In genomic region chr14:22664261-22664660, GRCh38 we compare ENCODE assay signal across 22 cellular contexts. TPM values are rescaled to one million over a fixed set of nuclear protein-coding genes. Genes with fewer than 3 reads are reported as not detected.
DNase-seq lines count a peak whose midpoint lies in the region; ATAC-seq and TF ChIP-seq lines count a peak whose summit lies in the region.
"Had no signal": no experiment of that assay in that cellular context is flagged by ENCODE, and none has a peak within 500 bp of the region (broad histone marks: within the 10 kb centered on the region; RNA-seq: fewer than 3 reads in every experiment).

No MANE protein-coding gene starts in this region.

- ATAC-seq in activated CD4-positive, alpha-beta T cell treated with anti-CD3 and anti-CD28 coated beads for 36 hours: no peak
- ATAC-seq: activated CD4-positive, CD25-positive, alpha-beta regulatory T cell treated with anti-CD3 and anti-CD28 coated beads, Interleukin-2, amount 50 U/mL, for 24 hours; right cardiac atrium; stimulated activated naive CD8-positive, alpha-beta T cell treated with anti-CD3 and anti-CD28 coated beads, Interleukin-15, amount 100 ng/mL, for 72 hours; upper lobe of right lung had no signal

- DNase-seq in DMS 273 (lab: John Stamatoyannopoulos, UW; ENCODE audit: unreplicated experiment) (peak; percentile 24), NCI-H510A treated with DMSO at 0.1 percent for 48 hours (lab: John Stamatoyannopoulos, UW) (peak; percentile 30), choroid plexus epithelial cell (ENCODE audit: low read depth) (peak; percentile 50), immature natural killer cell (no peak), GDM1 (lab: John Stamatoyannopoulos, UW) (no peak)
- no peak for DNase-seq in activated naive CD4-positive, alpha-beta T cell treated with Interleukin-2 at 50 U/mL for 16 hours
- DNase-seq in activated CD4-positive, alpha-beta T cell treated with anti-CD3 and anti-CD28 coated beads for 36 hours: no peak
- DNase-seq: adrenal gland; CD4-positive, alpha-beta T cell; NCI-H226; OCI-M1; right cardiac atrium; stimulated activated naive CD8-positive, alpha-beta T cell treated with anti-CD3 and anti-CD28 coated beads, Interleukin-15, amount 100 ng/mL, for 72 hours; T-helper 9 cell; upper lobe of right lung had no signal

- TF ChIP-seq CTCF in HEK293 (tag by site-specific recombination; IDR thresholded peaks at IDR 0.05) (no peak), choroid plexus epithelial cell (conservative IDR thresholded peaks at IDR 0.05; ENCODE audit: low read depth, low read length) (no peak)

- H3K4me3 Mint-ChIP-seq in immature natural killer cell: no peak overlapping the region
- H3K4me3 Mint-ChIP-seq in activated CD4-positive, alpha-beta T cell treated with anti-CD3 and anti-CD28 coated beads for 36 hours: no peak overlapping the region
- H3K4me3 Mint-ChIP-seq: CD4-positive, alpha-beta T cell; stimulated activated naive CD8-positive, alpha-beta T cell treated with anti-CD3 and anti-CD28 coated beads, Interleukin-15, amount 100 ng/mL, for 72 hours had no signal

- H3K36me3 ChIP-seq in HEK293 (ENCODE audit: control insufficient read depth in 2 of 2, insufficient read depth in 1 of 2, low read length in 2 of 2): no peaks in the 10 kb centered on the region
- H3K36me3 ChIP-seq: adrenal gland, cardiac muscle cell, upper lobe of right lung had no signal

- POLR2A ChIA-PET in HEK293 (lab: Yijun Ruan, JAX): interaction anchor here (0.8 to 1.1 kb wide), 3 partner anchors 8 to 102 kb away, joined by 3 to 5 read pairs (median 4); partner anchors contain the start of gene OXA1L
- POLR2A ChIA-PET in activated CD4-positive, alpha-beta T cell treated with anti-CD3 and anti-CD28 coated beads for 36 hours (lab: Charles Lee): no interaction called here

- CTCF ChIA-PET in HEK293 (lab: Yijun Ruan, JAX): interaction anchor here (0.6 to 2.3 kb wide), 6 partner anchors 11 to 107 kb away, joined by 3 to 11 read pairs (median 4); no protein-coding TSS in a partner anchor
- CTCF ChIA-PET in activated CD4-positive, alpha-beta T cell treated with anti-CD3 and anti-CD28 coated beads for 36 hours (lab: Charles Lee): interaction anchor here (3.0 kb wide), 1 partner anchor 11 kb away, joined by 12 read pairs; no protein-coding TSS in a partner anchor

- intact Hi-C loops in activated CD4-positive, alpha-beta T cell treated with anti-CD3 and anti-CD28 coated beads for 36 hours (cut with DNase I, micrococcal nuclease): no loop called here

- H3K36me3 Mint-ChIP-seq in immature natural killer cell: no peaks in the 10 kb centered on the region
- H3K36me3 Mint-ChIP-seq in activated CD4-positive, alpha-beta T cell treated with anti-CD3 and anti-CD28 coated beads for 36 hours (ENCODE audit: low read depth): no peaks in the 10 kb centered on the region

- H3K27ac ChIP-seq in HEK293 (ENCODE audit: extremely low read depth, low read depth, low read length): no peak overlapping the region
- H3K27ac ChIP-seq: adrenal gland, cardiac muscle cell, SK-N-MC, upper lobe of right lung had no signal

- peaks cover 0 to 1% (median 0%) of the 10 kb centered on the region in 6 donors for H3K9me3 Mint-ChIP-seq in immature natural killer cell
- H3K9me3 Mint-ChIP-seq in activated CD4-positive, alpha-beta T cell treated with anti-CD3 and anti-CD28 coated beads for 36 hours (ENCODE audit: low read depth): no peaks in the 10 kb centered on the region
- H3K9me3 Mint-ChIP-seq: CD4-positive, alpha-beta T cell had no signal

- H3K4me3 ChIP-seq in HEK293 (ENCODE audit: low read depth, low read length) (no peak overlapping the region), choroid plexus epithelial cell (ENCODE audit: low read depth, low read length) (no peak overlapping the region)
- H3K4me3 ChIP-seq: adrenal gland, cardiac muscle cell, SK-N-MC, upper lobe of right lung had no signal

- H3K27ac Mint-ChIP-seq in immature natural killer cell: no peak overlapping the region
- no peak overlapping the region for H3K27ac Mint-ChIP-seq in activated CD4-positive, alpha-beta T cell treated with anti-CD3 and anti-CD28 coated beads for 36 hours
- H3K27ac Mint-ChIP-seq: CD4-positive, alpha-beta T cell; stimulated activated naive CD8-positive, alpha-beta T cell treated with anti-CD3 and anti-CD28 coated beads, Interleukin-15, amount 100 ng/mL, for 72 hours had no signal

- H3K27me3 Mint-ChIP-seq in immature natural killer cell (ENCODE audit: low read depth in 3 of 3): peaks cover 0 to 5% (median 0%) of the 10 kb centered on the region in 3 donors
- no peaks in the 10 kb centered on the region for H3K27me3 Mint-ChIP-seq in activated CD4-positive, alpha-beta T cell treated with anti-CD3 and anti-CD28 coated beads for 36 hours
- H3K27me3 Mint-ChIP-seq: CD4-positive, alpha-beta T cell; stimulated activated naive CD8-positive, alpha-beta T cell treated with anti-CD3 and anti-CD28 coated beads, Interleukin-15, amount 100 ng/mL, for 72 hours had no signal

- H3K4me1 ChIP-seq in HEK293 (ENCODE audit: control insufficient read depth, insufficient read depth, low read length): peaks cover 7% of the 10 kb centered on the region
- H3K4me1 ChIP-seq: upper lobe of right lung had no signal

- no peaks in the 10 kb centered on the region for H3K4me1 Mint-ChIP-seq in immature natural killer cell
- H3K4me1 Mint-ChIP-seq in activated CD4-positive, alpha-beta T cell treated with anti-CD3 and anti-CD28 coated beads for 36 hours: peaks cover 15% of the 10 kb centered on the region

- H3K9me3 ChIP-seq in HEK293 (ENCODE audit: control insufficient read depth, insufficient read depth, low read depth, low read length): no peaks in the 10 kb centered on the region
- H3K9me3 ChIP-seq: adrenal gland, upper lobe of right lung had no signal

TF ChIP-seq in HEK293, 187 proteins besides CTCF, POLR2A, EP300 and RAD21 (continues in another document):
- no peak for TF ChIP-seq ZNF423 (tag by site-specific recombination; IDR thresholded peaks at IDR 0.05)
- TF ChIP-seq ZNF529 (tag by site-specific recombination; IDR thresholded peaks at IDR 0.05; ENCODE audit: insufficient replicate concordance): no peak
- TF ChIP-seq, protein P1, sequence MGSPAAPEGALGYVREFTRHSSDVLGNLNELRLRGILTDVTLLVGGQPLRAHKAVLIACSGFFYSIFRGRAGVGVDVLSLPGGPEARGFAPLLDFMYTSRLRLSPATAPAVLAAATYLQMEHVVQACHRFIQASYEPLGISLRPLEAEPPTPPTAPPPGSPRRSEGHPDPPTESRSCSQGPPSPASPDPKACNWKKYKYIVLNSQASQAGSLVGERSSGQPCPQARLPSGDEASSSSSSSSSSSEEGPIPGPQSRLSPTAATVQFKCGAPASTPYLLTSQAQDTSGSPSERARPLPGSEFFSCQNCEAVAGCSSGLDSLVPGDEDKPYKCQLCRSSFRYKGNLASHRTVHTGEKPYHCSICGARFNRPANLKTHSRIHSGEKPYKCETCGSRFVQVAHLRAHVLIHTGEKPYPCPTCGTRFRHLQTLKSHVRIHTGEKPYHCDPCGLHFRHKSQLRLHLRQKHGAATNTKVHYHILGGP (tag by site-specific recombination; IDR thresholded peaks at IDR 0.05): no peak
- TF ChIP-seq ZNF248 (tag by site-specific recombination; IDR thresholded peaks at IDR 0.05): no peak
- TF ChIP-seq, protein P2, sequence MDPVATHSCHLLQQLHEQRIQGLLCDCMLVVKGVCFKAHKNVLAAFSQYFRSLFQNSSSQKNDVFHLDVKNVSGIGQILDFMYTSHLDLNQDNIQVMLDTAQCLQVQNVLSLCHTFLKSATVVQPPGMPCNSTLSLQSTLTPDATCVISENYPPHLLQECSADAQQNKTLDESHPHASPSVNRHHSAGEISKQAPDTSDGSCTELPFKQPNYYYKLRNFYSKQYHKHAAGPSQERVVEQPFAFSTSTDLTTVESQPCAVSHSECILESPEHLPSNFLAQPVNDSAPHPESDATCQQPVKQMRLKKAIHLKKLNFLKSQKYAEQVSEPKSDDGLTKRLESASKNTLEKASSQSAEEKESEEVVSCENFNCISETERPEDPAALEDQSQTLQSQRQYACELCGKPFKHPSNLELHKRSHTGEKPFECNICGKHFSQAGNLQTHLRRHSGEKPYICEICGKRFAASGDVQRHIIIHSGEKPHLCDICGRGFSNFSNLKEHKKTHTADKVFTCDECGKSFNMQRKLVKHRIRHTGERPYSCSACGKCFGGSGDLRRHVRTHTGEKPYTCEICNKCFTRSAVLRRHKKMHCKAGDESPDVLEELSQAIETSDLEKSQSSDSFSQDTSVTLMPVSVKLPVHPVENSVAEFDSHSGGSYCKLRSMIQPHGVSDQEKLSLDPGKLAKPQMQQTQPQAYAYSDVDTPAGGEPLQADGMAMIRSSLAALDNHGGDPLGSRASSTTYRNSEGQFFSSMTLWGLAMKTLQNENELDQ (tag by site-specific recombination; IDR thresholded peaks at IDR 0.05; ENCODE audit: low read depth): no peak

RNA-seq across cellular contexts. Expression of gene OR6J1, which starts 20.1 kb away (rescaled TPM):
- polyA plus RNA-seq in immature natural killer cell: not detected
- not detected for total RNA-seq in activated CD4-positive, alpha-beta T cell treated with anti-CD3 and anti-CD28 coated beads for 36 hours
- total RNA-seq: adrenal gland; cardiac muscle cell; CD4-positive, alpha-beta T cell; epithelial cell of proximal tubule; liver; omental fat pad; right cardiac atrium; upper lobe of right lung had no signal
- polyA plus RNA-seq: adrenal gland, cardiac muscle cell, liver, right cardiac atrium had no signal

Comparison
In these comparisons a context has a peak if more than half of its experiments do, and no peak if none do; other contexts are left out.
1. DNase-seq: peak in DMS 273 (single experiment), NCI-H510A treated with DMSO at 0.1 percent for 48 hours (single experiment) and choroid plexus epithelial cell (single experiment); none in immature natural killer cell (0 of 3), activated naive CD4-positive, alpha-beta T cell treated with Interleukin-2 at 50 U/mL for 16 hours (single experiment), GDM1 (single experiment) and activated CD4-positive, alpha-beta T cell treated with anti-CD3 and anti-CD28 coated beads for 36 hours (single experiment).